13 cellular contexts compared by ENCODE assay signal in genomic region chr2:62672601-62673000, GRCh38. TPM values are rescaled to one million over a fixed set of nuclear protein-coding genes. Genes with fewer than 3 reads are reported as not detected.
DNase-seq lines count a peak whose midpoint lies in the region; ATAC-seq and TF ChIP-seq lines count a peak whose summit lies in the region.
"Had no signal": no experiment of that assay in that cellular context is flagged by ENCODE, and none has a peak within 500 bp of the region (broad histone marks: within the 10 kb centered on the region; RNA-seq: fewer than 3 reads in every experiment).

No MANE protein-coding gene starts in this region.

- peaks cover 4% of the 10 kb centered on the region for H3K27me3 Mint-ChIP-seq in neural progenitor cell (ENCODE audit: insufficient read depth, low read depth)
- H3K27me3 Mint-ChIP-seq: activated naive CD8-positive, alpha-beta T cell treated with anti-CD3 and anti-CD28 coated beads for 36 hours had no signal

- no peaks in the 10 kb centered on the region for H4K20me1 ChIP-seq in neural progenitor cell (ENCODE audit: low read depth)

- H3K79me2 ChIP-seq in neural progenitor cell (ENCODE audit: low read depth): no peaks in the 10 kb centered on the region

- H3K36me3 ChIP-seq in NT2/D1 (ENCODE audit: insufficient read depth, insufficient read length, low read length) (no peaks in the 10 kb centered on the region), neural progenitor cell (no peaks in the 10 kb centered on the region)
- H3K36me3 ChIP-seq: stomach had no signal

- H3K9ac ChIP-seq in NT2/D1 (ENCODE audit: insufficient read length, low read depth) (no peak overlapping the region), neural progenitor cell (no peak overlapping the region)

- H3K9me3 ChIP-seq in NT2/D1 (ENCODE audit: insufficient read depth, low read length) (no peaks in the 10 kb centered on the region), neural progenitor cell (ENCODE audit: low read depth) (no peaks in the 10 kb centered on the region)
- H3K9me3 ChIP-seq: stomach had no signal

- H3K4me1 ChIP-seq in NT2/D1 (ENCODE audit: insufficient read depth, insufficient read length) (peaks cover 2% of the 10 kb centered on the region), neural progenitor cell (peaks cover 11% of the 10 kb centered on the region)

- H2AFZ ChIP-seq in neural progenitor cell (replicated peaks): no peak overlapping the region

- ATAC-seq in GM18858 (IDR thresholded peaks at IDR 0.05; ENCODE audit: unreplicated experiment) (no peak), HG02840 (IDR thresholded peaks at IDR 0.05; ENCODE audit: low FRiP score, unreplicated experiment) (no peak)

- no peaks in the 10 kb centered on the region for H3F3A ChIP-seq in neural progenitor cell (ENCODE audit: low read depth)

- no peak overlapping the region for H3K27ac ChIP-seq in neural progenitor cell
- H3K27ac ChIP-seq: stomach had no signal

- no peak for TF ChIP-seq CTCF in neural progenitor cell (IDR thresholded peaks at IDR 0.05)

- H3K4me3 ChIP-seq in NT2/D1 (ENCODE audit: insufficient read length, low read depth) (no peak overlapping the region), neural progenitor cell (no peak overlapping the region)
- H3K4me3 ChIP-seq: stomach had no signal

- H3K36me3 Mint-ChIP-seq in neural progenitor cell: no peaks in the 10 kb centered on the region
- H3K36me3 Mint-ChIP-seq: activated naive CD8-positive, alpha-beta T cell treated with anti-CD3 and anti-CD28 coated beads for 36 hours; CD8-positive, alpha-beta memory T cell had no signal

- peak; percentile 56 for DNase-seq in COLO829 (ENCODE audit: low spot score)
- peak; percentile 83 for DNase-seq in NT2/D1 (ENCODE audit: low read depth, low spot score)
- peak; percentile 72 for DNase-seq in fibroblast of peridontal ligament (ENCODE audit: extremely low read depth)
- DNase-seq in neural progenitor cell (ENCODE audit: low spot score): peak; percentile 79
- no peak for DNase-seq in NCI-H510A (lab: John Stamatoyannopoulos, UW)
- no peak for DNase-seq in germinal center (ENCODE audit: low spot score)
- DNase-seq: activated naive CD8-positive, alpha-beta T cell treated with anti-CD3 and anti-CD28 coated beads for 36 hours; CD8-positive, alpha-beta memory T cell; KBM-7; NCI-H748 treated with DMSO at 0.1 percent for 48 hours; stomach had no signal

- H3K4me2 ChIP-seq in neural progenitor cell: no peak overlapping the region

- peak overlapping the region; percentile 83 for H3K27ac Mint-ChIP-seq in neural progenitor cell
- H3K27ac Mint-ChIP-seq: activated naive CD8-positive, alpha-beta T cell treated with anti-CD3 and anti-CD28 coated beads for 36 hours; CD8-positive, alpha-beta memory T cell had no signal

- peaks cover 5% of the 10 kb centered on the region for H3K4me1 Mint-ChIP-seq in neural progenitor cell
- H3K4me1 Mint-ChIP-seq: activated naive CD8-positive, alpha-beta T cell treated with anti-CD3 and anti-CD28 coated beads for 36 hours; CD8-positive, alpha-beta memory T cell had no signal

- H3K4me3 Mint-ChIP-seq in neural progenitor cell: no peak overlapping the region
- H3K4me3 Mint-ChIP-seq: activated naive CD8-positive, alpha-beta T cell treated with anti-CD3 and anti-CD28 coated beads for 36 hours; CD8-positive, alpha-beta memory T cell had no signal

- H3K27me3 ChIP-seq in NT2/D1 (ENCODE audit: insufficient read depth, insufficient read length) (no peaks in the 10 kb centered on the region), neural progenitor cell (no peaks in the 10 kb centered on the region)
- H3K27me3 ChIP-seq: stomach had no signal

- no peaks in the 10 kb centered on the region for H3K9me3 Mint-ChIP-seq in neural progenitor cell
- H3K9me3 Mint-ChIP-seq: activated naive CD8-positive, alpha-beta T cell treated with anti-CD3 and anti-CD28 coated beads for 36 hours; CD8-positive, alpha-beta memory T cell had no signal

RNA-seq across cellular contexts. Expression of gene EHBP1, which starts 32.9 kb away (rescaled TPM):
- total RNA-seq in neural progenitor cell (ENCODE audit: low replicate concordance): 51.5 and 65.8 TPM in 2 replicates

Comparison
In these comparisons a context has a peak if more than half of its experiments do, and no peak if none do; other contexts are left out.
1. DNase-seq: peak in COLO829 (single experiment), NT2/D1 (single experiment), fibroblast of peridontal ligament (single experiment) and neural progenitor cell (single experiment); none in NCI-H510A (single experiment) and germinal center (single experiment).